ENCODE assay signal across 14 cellular contexts in genomic region chr1:3244539-3245315, GRCh38.
DNase-seq lines count a peak whose midpoint lies in the region; ATAC-seq, FAIRE-seq and TF ChIP-seq lines count a peak whose summit lies in the region.
"Had no signal": no experiment of that assay in that cellular context is flagged by ENCODE, and none has a peak within 500 bp of the region (broad histone marks: within the 10 kb centered on the region; RNA-seq: fewer than 3 reads in every experiment).

No MANE protein-coding gene starts in this region.

- WGBS in smooth muscle cell (ENCODE audit: low lambda C conversion rate) = 89% methylated on average over 22 of the region's 22 CpGs
- WGBS in esophagus squamous epithelium, 2 donors = 43 to 54% methylated on average over 16 to 17 of the region's 22 CpGs

- H3K4me2 ChIP-seq in astrocyte (ENCODE audit: low read length) (peak overlapping the region; percentile 15), osteoblast (ENCODE audit: insufficient read depth, low read length) (no peak overlapping the region), smooth muscle cell (no peak overlapping the region)

- H3F3A ChIP-seq in smooth muscle cell (ENCODE audit: low read depth) = no peaks in the 10 kb centered on the region

- H3K4me3 Mint-ChIP-seq in astrocyte (ENCODE audit: unreplicated experiment) = no peak overlapping the region

- H3K79me2 ChIP-seq in astrocyte (ENCODE audit: insufficient read depth, low read length) (no peaks in the 10 kb centered on the region), osteoblast (ENCODE audit: insufficient read depth, low read length) (no peaks in the 10 kb centered on the region), smooth muscle cell (ENCODE audit: low read depth) (no peaks in the 10 kb centered on the region)

- FAIRE-seq in H54 (lab: Jason Lieb, UNC) (no peak), astrocyte (lab: Jason Lieb, UNC) (no peak)

- H3K36me3 Mint-ChIP-seq in astrocyte (ENCODE audit: low read depth, unreplicated experiment) = no peaks in the 10 kb centered on the region

- H3K27ac Mint-ChIP-seq in astrocyte (ENCODE audit: unreplicated experiment) = no peak overlapping the region

- H3K27me3 ChIP-seq in astrocyte (ENCODE audit: insufficient read depth, low read length) (peaks cover 9% of the 10 kb centered on the region), osteoblast (ENCODE audit: insufficient read depth, low read length) (no peaks in the 10 kb centered on the region), smooth muscle cell (ENCODE audit: low read depth) (peaks cover 18% of the 10 kb centered on the region), esophagus squamous epithelium (peaks cover 0 to 97% (median 3%) of the 10 kb centered on the region in 4 donors)

- no peaks in the 10 kb centered on the region for H3K9me3 Mint-ChIP-seq in astrocyte (ENCODE audit: unreplicated experiment)

- TF ChIP-seq POLR2A in H54 (IDR thresholded peaks at IDR 0.05; ENCODE audit: low read depth, low read length) (no peak), esophagus squamous epithelium (IDR thresholded peaks at IDR 0.05) (no peak)

- H4K20me1 ChIP-seq in astrocyte (ENCODE audit: insufficient read depth, low read length) (peaks cover 26% of the 10 kb centered on the region), osteoblast (ENCODE audit: insufficient read depth, low read length) (peaks cover 3% of the 10 kb centered on the region), smooth muscle cell (ENCODE audit: low read depth) (no peaks in the 10 kb centered on the region)

- no peak for ATAC-seq in GM18502 (IDR thresholded peaks at IDR 0.05; ENCODE audit: poor library complexity, unreplicated experiment)
- ATAC-seq: HCT116, Panc1 had no signal

- no peaks in the 10 kb centered on the region for H3K4me1 Mint-ChIP-seq in astrocyte (ENCODE audit: low read depth, unreplicated experiment)

- no peak for TF ChIP-seq CTCF in AG10803 (conservative IDR thresholded peaks at IDR 0.05; ENCODE audit: low read length)
- TF ChIP-seq CTCF in astrocyte (IDR thresholded peaks at IDR 0.05; ENCODE audit: insufficient read depth, low read depth, low read length) = no peak
- TF ChIP-seq CTCF in osteoblast (IDR thresholded peaks at IDR 0.05; ENCODE audit: extremely low read depth, low read depth, low read length) = no peak
- TF ChIP-seq CTCF in smooth muscle cell (IDR thresholded peaks at IDR 0.05; ENCODE audit: borderline replicate concordance, insufficient read depth, poor library complexity, severe bottlenecking) = no peak
- no peak for TF ChIP-seq CTCF in esophagus squamous epithelium (IDR thresholded peaks at IDR 0.05)

- H2AFZ ChIP-seq in astrocyte (ENCODE audit: low read depth, low read length) (no peak overlapping the region), osteoblast (ENCODE audit: low read length) (no peak overlapping the region), smooth muscle cell (ENCODE audit: low read depth) (no peak overlapping the region)

- peaks cover 53% of the 10 kb centered on the region for H3K27me3 Mint-ChIP-seq in astrocyte (ENCODE audit: low read depth, unreplicated experiment)

- H3K27ac ChIP-seq in astrocyte (ENCODE audit: low read depth, low read length) (no peak overlapping the region), osteoblast (ENCODE audit: low read depth, low read length) (no peak overlapping the region), smooth muscle cell (ENCODE audit: low read depth) (no peak overlapping the region), esophagus squamous epithelium (no peak overlapping the region)

- H3K9me3 ChIP-seq in astrocyte (ENCODE audit: insufficient read depth, low read depth, low read length) (no peaks in the 10 kb centered on the region), osteoblast (ENCODE audit: low read depth, low read length) (no peaks in the 10 kb centered on the region), smooth muscle cell (replicated peaks; ENCODE audit: low read depth) (no peaks in the 10 kb centered on the region), esophagus squamous epithelium (no peaks in the 10 kb centered on the region)

- intact Hi-C loops in esophagus squamous epithelium (cut with DNase I) = no loop called here

- H3K4me3 ChIP-seq in AG10803 (ENCODE audit: low read length) (no peak overlapping the region), astrocyte (ENCODE audit: insufficient read depth, low read depth, low read length) (no peak overlapping the region), osteoblast (ENCODE audit: insufficient read depth, low read length) (no peak overlapping the region), smooth muscle cell (no peak overlapping the region), esophagus squamous epithelium (no peak overlapping the region)

- H3K36me3 ChIP-seq in astrocyte (ENCODE audit: insufficient read depth, low read length) (no peaks in the 10 kb centered on the region), osteoblast (ENCODE audit: insufficient read depth, low read length) (no peaks in the 10 kb centered on the region), smooth muscle cell (ENCODE audit: low read depth) (no peaks in the 10 kb centered on the region), esophagus squamous epithelium (no peaks in the 10 kb centered on the region)

- H3K4me1 ChIP-seq in astrocyte (ENCODE audit: insufficient read depth, low read length) = peaks cover 4% of the 10 kb centered on the region
- H3K4me1 ChIP-seq in osteoblast (ENCODE audit: insufficient read depth, low read length) = peaks cover 3% of the 10 kb centered on the region
- peaks cover 19% of the 10 kb centered on the region for H3K4me1 ChIP-seq in smooth muscle cell (ENCODE audit: low read depth)
- peaks cover 0 to 9% (median 3%) of the 10 kb centered on the region in 3 donors for H3K4me1 ChIP-seq in esophagus squamous epithelium

- H3K9ac ChIP-seq in astrocyte (ENCODE audit: low read length) = no peak overlapping the region
- H3K9ac ChIP-seq in smooth muscle cell (ENCODE audit: low read depth) = no peak overlapping the region

- DNase-seq in AG10803 (ENCODE audit: low read depth) (peak; percentile 3), H54 (ENCODE audit: insufficient read length, low spot score) (peak; percentile 78), astrocyte (ENCODE audit: low read depth) (peak; percentile 22), osteoblast (ENCODE audit: insufficient read length, low spot score, missing footprints) (peak; percentile 94), smooth muscle cell (lab: John Stamatoyannopoulos, UW; ENCODE audit: unreplicated experiment) (no peak), esophagus squamous epithelium (lab: John Stamatoyannopoulos, UW) (no peak), activated T-cell treated with anti-CD3 and anti-CD28 coated beads for 4 hours (no peak)
- DNase-seq: C1 segment of cervical spinal cord, NCI-H1092 treated with DMSO at 0.1 percent for 48 hours, NCI-H1694 treated with DMSO at 0.1 percent for 48 hours, SHP77 had no signal

Comparison
In these comparisons a context has a peak if more than half of its experiments do, and no peak if none do; other contexts are left out.
1. DNase-seq: peak in AG10803 (single experiment), H54 (single experiment), astrocyte (single experiment) and osteoblast (single experiment); none in smooth muscle cell (single experiment), esophagus squamous epithelium (single experiment) and activated T-cell treated with anti-CD3 and anti-CD28 coated beads for 4 hours (single experiment).